In the genomic region with DNA sequence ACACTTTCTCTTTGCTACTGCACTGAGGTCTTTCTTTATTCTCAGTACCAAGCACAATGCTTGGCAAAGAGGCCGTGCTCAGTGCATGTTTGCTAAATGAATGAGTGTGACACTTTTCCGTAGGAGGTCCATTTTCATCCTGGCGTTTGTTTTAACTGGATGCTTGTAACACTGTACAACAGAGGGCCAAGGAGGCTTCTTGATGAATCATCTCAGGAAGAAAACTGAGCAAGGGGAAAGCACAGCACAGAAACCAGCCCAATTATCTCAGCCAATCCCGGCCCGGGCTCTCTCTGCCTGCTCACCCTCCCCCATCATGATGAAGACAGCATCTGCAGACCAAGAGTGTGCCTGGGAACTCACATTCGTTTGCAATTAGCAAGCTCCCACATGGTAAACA, we compare ENCODE assay signal across 14 cellular contexts.
DNase-seq lines count a peak whose midpoint lies in the region; ATAC-seq and TF ChIP-seq lines count a peak whose summit lies in the region.
"Had no signal": no experiment of that assay in that cellular context is flagged by ENCODE, and none has a peak within 500 bp of the region (broad histone marks: within the 10 kb centered on the region; RNA-seq: fewer than 3 reads in every experiment).

No MANE protein-coding gene starts in this region.

- ATAC-seq in gastroesophageal sphincter (peak; percentile 25), mucosa of descending colon (no peak), GM21737 (IDR thresholded peaks at IDR 0.05; ENCODE audit: unreplicated experiment) (no peak)
- ATAC-seq: activated CD8-positive, alpha-beta T cell treated with anti-CD3 and anti-CD28 coated beads, Interleukin-2, amount 10 ng/mL, durations not matched to agents 7 days and 5 days had no signal

- peak; percentile 95 for DNase-seq in GM03348 (ENCODE audit: low spot score)
- DNase-seq in adipocyte (ENCODE audit: low read depth) = peak; percentile 88
- DNase-seq in smooth muscle cell (lab: John Stamatoyannopoulos, UW; ENCODE audit: unreplicated experiment) = no peak
- DNase-seq in HuH-7 (ENCODE audit: low spot score) = no peak
- no peak for DNase-seq in mucosa of descending colon
- no peak for DNase-seq in uterus
- DNase-seq: activated CD8-positive, alpha-beta T cell treated with anti-CD3 and anti-CD28 coated beads, Interleukin-2, amount 10 ng/mL, durations not matched to agents 7 days and 5 days; activated naive CD4-positive, alpha-beta T cell treated with anti-CD3 and anti-CD28 coated beads, Interleukin-2, amount 50 U/mL, for 16 hours; DMS153; endodermal cell; NCI-H774 had no signal

- H3K27ac ChIP-seq in gastroesophageal sphincter = no peak overlapping the region
- peak overlapping the region; percentile 36 for H3K27ac ChIP-seq in smooth muscle cell (ENCODE audit: low read depth)
- no peak overlapping the region for H3K27ac ChIP-seq in uterus
- H3K27ac ChIP-seq: HL-60 had no signal

- H3K36me3 ChIP-seq in adipocyte (ENCODE audit: control insufficient read depth, insufficient read depth, low read length, severe bottlenecking) (no peaks in the 10 kb centered on the region), gastroesophageal sphincter (no peaks in the 10 kb centered on the region), smooth muscle cell (ENCODE audit: low read depth) (no peaks in the 10 kb centered on the region), mucosa of descending colon (ENCODE audit: low read depth) (no peaks in the 10 kb centered on the region), uterus (no peaks in the 10 kb centered on the region)

- WGBS in gastroesophageal sphincter (ENCODE audit: low coverage in 1 of 2), 2 donors = 17% methylated on average over 5 of the region's 6 CpGs; no CpG with 5 or more reads in 1 of the 2 donors
- 26% methylated on average over 6 of the region's 6 CpGs for WGBS in smooth muscle cell (ENCODE audit: low lambda C conversion rate)

- intact Hi-C loops in mucosa of descending colon (cut with DNase I, micrococcal nuclease) = no loop called here
- intact Hi-C loops in uterus (cut with DNase I; ENCODE audit: low total_unique reads) = no loop called here

- H4K20me1 ChIP-seq in smooth muscle cell (ENCODE audit: low read depth) = no peaks in the 10 kb centered on the region

- TF ChIP-seq POLR2A in gastroesophageal sphincter (IDR thresholded peaks at IDR 0.05) (no peak), uterus (IDR thresholded peaks at IDR 0.05) (no peak)

- H3K9ac ChIP-seq in adipocyte (ENCODE audit: low read length) (no peak overlapping the region), smooth muscle cell (ENCODE audit: low read depth) (no peak overlapping the region)

- H3K27me3 ChIP-seq in adipocyte (replicated peaks; ENCODE audit: control insufficient read depth, insufficient read depth, low read length) (peaks cover 20% of the 10 kb centered on the region), gastroesophageal sphincter (no peaks in the 10 kb centered on the region), smooth muscle cell (ENCODE audit: low read depth) (no peaks in the 10 kb centered on the region), uterus (no peaks in the 10 kb centered on the region)

- peak overlapping the region; percentile 3 for H3K4me2 ChIP-seq in smooth muscle cell

- TF ChIP-seq CTCF in gastroesophageal sphincter (IDR thresholded peaks at IDR 0.05) (no peak), smooth muscle cell (IDR thresholded peaks at IDR 0.05; ENCODE audit: borderline replicate concordance, insufficient read depth, poor library complexity, severe bottlenecking) (no peak), mucosa of descending colon (IDR thresholded peaks at IDR 0.05) (no peak), uterus (IDR thresholded peaks at IDR 0.05) (no peak)

- H2AFZ ChIP-seq in smooth muscle cell (ENCODE audit: low read depth) = no peak overlapping the region

- no peaks in the 10 kb centered on the region for H3K9me3 ChIP-seq in adipocyte (ENCODE audit: control insufficient read depth, low read length)
- no peaks in the 10 kb centered on the region for H3K9me3 ChIP-seq in gastroesophageal sphincter
- H3K9me3 ChIP-seq in smooth muscle cell (replicated peaks; ENCODE audit: low read depth) = no peaks in the 10 kb centered on the region
- H3K9me3 ChIP-seq in mucosa of descending colon = no peaks in the 10 kb centered on the region
- H3K9me3 ChIP-seq in uterus = no peaks in the 10 kb centered on the region

- TF ChIP-seq EP300 in gastroesophageal sphincter (IDR thresholded peaks at IDR 0.05) = no peak

- no peaks in the 10 kb centered on the region for H3K79me2 ChIP-seq in smooth muscle cell (ENCODE audit: low read depth)

- H3K4me3 ChIP-seq in adipocyte (ENCODE audit: low read length) (no peak overlapping the region), gastroesophageal sphincter (no peak overlapping the region), smooth muscle cell (no peak overlapping the region), mucosa of descending colon (no peak overlapping the region), uterus (no peak overlapping the region)

- no peaks in the 10 kb centered on the region for H3F3A ChIP-seq in smooth muscle cell (ENCODE audit: low read depth)

- H3K4me1 ChIP-seq in adipocyte (ENCODE audit: control insufficient read depth, insufficient read depth, low read length) = peaks cover 4% of the 10 kb centered on the region
- H3K4me1 ChIP-seq in gastroesophageal sphincter = peaks cover 0 to 25% (median 0%) of the 10 kb centered on the region in 3 donors
- no peaks in the 10 kb centered on the region for H3K4me1 ChIP-seq in smooth muscle cell (ENCODE audit: low read depth)
- H3K4me1 ChIP-seq in mucosa of descending colon (ENCODE audit: low read depth) = no peaks in the 10 kb centered on the region
- H3K4me1 ChIP-seq in uterus = no peaks in the 10 kb centered on the region

Comparison
In these comparisons a context has a peak if more than half of its experiments do, and no peak if none do; other contexts are left out.
1. DNase-seq: peak in GM03348 (single experiment) and adipocyte (single experiment); none in smooth muscle cell (single experiment), HuH-7 (single experiment), mucosa of descending colon (0 of 3) and uterus (0 of 2).